1 cellular context compared by ENCODE assay signal in the genomic region with DNA sequence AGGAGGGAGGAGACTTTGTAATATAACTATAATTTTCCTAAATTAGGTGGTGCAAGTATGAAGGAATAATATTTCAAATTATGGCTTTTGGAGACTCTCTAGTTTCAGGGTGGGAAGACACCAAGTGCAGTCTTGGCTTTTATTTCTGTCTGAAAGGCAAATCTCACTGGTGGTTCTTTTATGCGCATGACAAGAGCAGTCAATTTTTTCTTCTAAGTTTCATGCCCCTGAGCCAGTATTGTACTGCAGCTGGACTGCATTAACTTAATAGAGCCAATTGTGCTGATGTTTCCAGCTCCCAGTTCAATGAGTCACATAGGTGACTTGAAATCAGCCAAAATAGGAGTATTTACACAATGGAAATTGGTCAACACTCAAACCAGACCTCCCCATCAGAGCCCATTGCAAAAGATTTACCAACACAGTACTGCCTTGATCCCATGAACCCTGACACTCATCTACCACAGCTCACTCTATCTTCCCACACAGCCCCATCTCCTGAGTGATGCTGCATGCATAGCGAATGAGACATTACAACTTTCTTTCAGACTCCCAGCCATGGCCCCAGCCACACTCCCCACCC.
TF ChIP-seq lines count a peak whose summit lies in the region.

No MANE protein-coding gene starts in this region.

TF ChIP-seq in HepG2, 621 proteins besides CTCF, POLR2A, EP300 and RAD21:
- TF ChIP-seq SP4 (CRISPR knock-in tag; IDR thresholded peaks at IDR 0.05) = no peak
- TF ChIP-seq SMC3 (IDR thresholded peaks at IDR 0.05; ENCODE audit: low read length) = no peak
- TF ChIP-seq, protein P1, sequence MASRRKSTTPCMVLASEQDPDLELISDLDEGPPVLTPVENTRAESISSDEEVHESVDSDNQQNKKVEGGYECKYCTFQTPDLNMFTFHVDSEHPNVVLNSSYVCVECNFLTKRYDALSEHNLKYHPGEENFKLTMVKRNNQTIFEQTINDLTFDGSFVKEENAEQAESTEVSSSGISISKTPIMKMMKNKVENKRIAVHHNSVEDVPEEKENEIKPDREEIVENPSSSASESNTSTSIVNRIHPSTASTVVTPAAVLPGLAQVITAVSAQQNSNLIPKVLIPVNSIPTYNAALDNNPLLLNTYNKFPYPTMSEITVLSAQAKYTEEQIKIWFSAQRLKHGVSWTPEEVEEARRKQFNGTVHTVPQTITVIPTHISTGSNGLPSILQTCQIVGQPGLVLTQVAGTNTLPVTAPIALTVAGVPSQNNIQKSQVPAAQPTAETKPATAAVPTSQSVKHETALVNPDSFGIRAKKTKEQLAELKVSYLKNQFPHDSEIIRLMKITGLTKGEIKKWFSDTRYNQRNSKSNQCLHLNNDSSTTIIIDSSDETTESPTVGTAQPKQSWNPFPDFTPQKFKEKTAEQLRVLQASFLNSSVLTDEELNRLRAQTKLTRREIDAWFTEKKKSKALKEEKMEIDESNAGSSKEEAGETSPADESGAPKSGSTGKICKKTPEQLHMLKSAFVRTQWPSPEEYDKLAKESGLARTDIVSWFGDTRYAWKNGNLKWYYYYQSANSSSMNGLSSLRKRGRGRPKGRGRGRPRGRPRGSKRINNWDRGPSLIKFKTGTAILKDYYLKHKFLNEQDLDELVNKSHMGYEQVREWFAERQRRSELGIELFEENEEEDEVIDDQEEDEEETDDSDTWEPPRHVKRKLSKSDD (CRISPR knock-in tag; IDR thresholded peaks at IDR 0.05; ENCODE audit: low read depth) = no peak
- TF ChIP-seq RBAK (CRISPR knock-in tag; IDR thresholded peaks at IDR 0.05) = no peak
- TF ChIP-seq, protein P2, sequence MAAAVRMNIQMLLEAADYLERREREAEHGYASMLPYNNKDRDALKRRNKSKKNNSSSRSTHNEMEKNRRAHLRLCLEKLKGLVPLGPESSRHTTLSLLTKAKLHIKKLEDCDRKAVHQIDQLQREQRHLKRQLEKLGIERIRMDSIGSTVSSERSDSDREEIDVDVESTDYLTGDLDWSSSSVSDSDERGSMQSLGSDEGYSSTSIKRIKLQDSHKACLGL (CRISPR knock-in tag; IDR thresholded peaks at IDR 0.05) = no peak
- no peak for TF ChIP-seq ZFP41 (CRISPR knock-in tag; IDR thresholded peaks at IDR 0.05; ENCODE audit: borderline replicate concordance)
- TF ChIP-seq ZSCAN30 (CRISPR knock-in tag; IDR thresholded peaks at IDR 0.05) = no peak
- TF ChIP-seq ZFP62 (CRISPR knock-in tag; IDR thresholded peaks at IDR 0.05) = no peak
- TF ChIP-seq ZNF468 (CRISPR knock-in tag; IDR thresholded peaks at IDR 0.05) = no peak
- TF ChIP-seq, protein P3, sequence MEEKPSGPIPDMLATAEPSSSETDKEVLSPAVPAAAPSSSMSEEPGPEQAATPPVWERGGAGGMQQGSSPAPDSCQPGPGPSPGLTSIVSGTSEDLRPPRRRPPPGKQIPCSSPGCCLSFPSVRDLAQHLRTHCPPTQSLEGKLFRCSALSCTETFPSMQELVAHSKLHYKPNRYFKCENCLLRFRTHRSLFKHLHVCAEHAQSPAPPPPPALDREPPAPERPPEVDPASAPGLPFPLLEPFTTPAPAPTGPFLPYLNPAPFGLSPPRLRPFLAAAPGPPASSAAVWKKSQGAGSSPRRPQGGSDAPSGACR (CRISPR knock-in tag; IDR thresholded peaks at IDR 0.05) = no peak
- no peak for TF ChIP-seq ZNF12 (CRISPR knock-in tag; IDR thresholded peaks at IDR 0.05)
TF ChIP-seq in HepG2: peak in this region for 0.
